ENCODE assay signal across 23 cellular contexts in genomic region chr5:109611505-109611904, GRCh38.
DNase-seq lines count a peak whose midpoint lies in the region; ATAC-seq lines count a peak whose summit lies in the region.
"Had no signal": no experiment of that assay in that cellular context is flagged by ENCODE, and none has a peak within 500 bp of the region (broad histone marks: within the 10 kb centered on the region; RNA-seq: fewer than 3 reads in every experiment).

No MANE protein-coding gene starts in this region.

- ATAC-seq in GM21786 (IDR thresholded peaks at IDR 0.05; ENCODE audit: unreplicated experiment) (no peak), HG03196 (IDR thresholded peaks at IDR 0.05; ENCODE audit: unreplicated experiment) (no peak)
- ATAC-seq: activated naive CD8-positive, alpha-beta T cell treated with anti-CD3 and anti-CD28 coated beads, Interleukin-2, amount 50 U/mL, for 24 hours; activated T-cell treated with anti-CD3 and anti-CD28 coated beads, Interleukin-2, amount 50 U/mL, for 4 hours; gastroesophageal sphincter; psoas muscle; stimulated activated naive B cell treated with anti-CD40 and anti-IgM and Interleukin-4, amounts not matched to agents 10 μg/mL and 1 μg/mL and 100 μg/mL, for 72 hours had no signal

- DNase-seq in NCI-H1105 treated with DMSO at 0.1 percent for 48 hours (lab: John Stamatoyannopoulos, UW): peak; percentile 18
- DNase-seq in NCI-H1105 (lab: John Stamatoyannopoulos, UW): no peak
- DNase-seq in NCI-H446 treated with DMSO at 0.1 percent for 48 hours (lab: John Stamatoyannopoulos, UW): peak; percentile 14
- no peak for DNase-seq in middle frontal gyrus (ENCODE audit: extremely low spot score, low spot score)
- DNase-seq: 8988T; activated CD4-positive, alpha-beta T cell treated with anti-CD3 and anti-CD28 coated beads, Interleukin-2, amount 10 ng/mL, durations not matched to agents 24 days and 14 days; activated naive CD8-positive, alpha-beta T cell treated with anti-CD3 and anti-CD28 coated beads, Interleukin-2, amount 50 U/mL, for 24 hours; activated T-cell treated with anti-CD3 and anti-CD28 coated beads, Interleukin-2, amount 50 U/mL, for 4 hours; CD4-positive, alpha-beta memory T cell; IMR-90; mesenchymal stem cell; NCI-H146; NCI-H526 treated with DMSO at 0.1 percent for 48 hours; psoas muscle; stimulated activated CD4-positive, alpha-beta T cell treated with anti-CD3 and anti-CD28 coated beads, Interleukin-4, amount 100 ng/mL, for 4 hours; stimulated activated naive B cell treated with anti-CD40 and anti-IgM and Interleukin-4, amounts not matched to agents 10 μg/mL and 1 μg/mL and 100 μg/mL, for 72 hours; testis had no signal

- H3K27ac ChIP-seq in angular gyrus (ENCODE audit: low read depth, low read length) (peak overlapping the region; percentile 99), temporal lobe (ENCODE audit: low read depth, low read length) (peak overlapping the region; percentile 100)
- H3K27ac ChIP-seq: gastroesophageal sphincter, neutrophil, psoas muscle, testis had no signal

Comparison
In these comparisons a context has a peak if more than half of its experiments do, and no peak if none do; other contexts are left out.
1. DNase-seq: peak in NCI-H1105 treated with DMSO at 0.1 percent for 48 hours (single experiment) and NCI-H446 treated with DMSO at 0.1 percent for 48 hours (single experiment); none in NCI-H1105 (single experiment) and middle frontal gyrus (single experiment).